In genomic region chr6:5086294-5086890, GRCh38 we compare ENCODE assay signal across 9 cellular contexts. TPM values are rescaled to one million over a fixed set of nuclear protein-coding genes. Genes with fewer than 3 reads are reported as not detected.
A peak's percentile ranks its signal among the peaks of the same experiment; 100 is the strongest.
DNase-seq lines count a peak whose midpoint lies in the region; ATAC-seq and TF ChIP-seq lines count a peak whose summit lies in the region.
"Had no signal": no experiment of that assay in that cellular context is flagged by ENCODE, and none has a peak within 500 bp of the region (broad histone marks: within the 10 kb centered on the region; RNA-seq: fewer than 3 reads in every experiment).

No MANE protein-coding gene starts in this region.

- peaks cover 11 to 12% of the 10 kb centered on the region in 2 experiments for H3K4me1 Mint-ChIP-seq in H9
- H3K4me1 Mint-ChIP-seq in brain: peaks cover 8% of the 10 kb centered on the region
- H3K4me1 Mint-ChIP-seq in activated CD8-positive, alpha-beta T cell treated with anti-CD3 and anti-CD28 coated beads for 36 hours (ENCODE audit: low read depth): peaks cover 4% of the 10 kb centered on the region

- H3K9ac ChIP-seq in H9 (ENCODE audit: extremely low read depth, insufficient read length, low read length) (no peak overlapping the region), skeletal muscle tissue (ENCODE audit: low read depth in 1 of 3, low read length in 3 of 3) (peak overlapping the region in 1 of 3 donors; percentile 76)
- H3K9ac ChIP-seq: KMS-11 had no signal

- H3K56ac ChIP-seq in H9 (ENCODE audit: insufficient read length, low read depth, low read length): no peak overlapping the region

- no peaks in the 10 kb centered on the region for H3K79me1 ChIP-seq in H9 (ENCODE audit: insufficient read depth, low read depth, low read length, poor library complexity, severe bottlenecking)

- no peak overlapping the region for H2BK15ac ChIP-seq in H9 (ENCODE audit: low read depth, low read length)

- H4K20me1 ChIP-seq in H9 (ENCODE audit: control insufficient read depth, insufficient read depth, insufficient read length): no peaks in the 10 kb centered on the region

- H2BK12ac ChIP-seq in H9 (ENCODE audit: insufficient read length, low read depth, low read length): no peak overlapping the region

- H3K27ac ChIP-seq in H9 (ENCODE audit: insufficient read length, low read depth, low read length) (no peak overlapping the region), layer of hippocampus (ENCODE audit: low read depth, low read length) (peak overlapping the region; percentile 46), skeletal muscle tissue (ENCODE audit: low read depth, low read length) (no peak overlapping the region)
- H3K27ac ChIP-seq: KMS-11 had no signal

- H2AK5ac ChIP-seq in H9 (ENCODE audit: insufficient read length, low read length): no peak overlapping the region

- peak overlapping the region; percentile 43 to 80 (median 77) for H3K4me3 ChIP-seq in skeletal muscle tissue (ENCODE audit: low read length in 3 of 3)

- peaks cover 29% of the 10 kb centered on the region; the same call in 1 of the 2 replicates for H3K27me3 ChIP-seq in H9 (ENCODE audit: insufficient read depth, low read length)
- H3K27me3 ChIP-seq in layer of hippocampus (ENCODE audit: control insufficient read depth, insufficient read depth, low read length): peaks cover 3% of the 10 kb centered on the region
- peaks cover 4 to 26% (median 17%) of the 10 kb centered on the region in 3 donors for H3K27me3 ChIP-seq in skeletal muscle tissue (ENCODE audit: control insufficient read depth in 3 of 3, insufficient read depth in 3 of 3, low read length in 3 of 3)

- H2BK120ac ChIP-seq in H9 (ENCODE audit: low read depth, low read length, poor library complexity, severe bottlenecking): no peak overlapping the region

- H3K4me2 ChIP-seq in H9 (ENCODE audit: insufficient read depth, insufficient read length, low read length): peak overlapping the region; percentile 62
- H3K4me2 ChIP-seq: KMS-11 had no signal

- no peak overlapping the region for H4K8ac ChIP-seq in H9 (replicated peaks; ENCODE audit: insufficient read length, low read depth, low read length)

- no peak overlapping the region for H2BK5ac ChIP-seq in H9 (ENCODE audit: insufficient read length, low read length)

- no peaks in the 10 kb centered on the region for H3K36me3 ChIP-seq in skeletal muscle tissue (ENCODE audit: control insufficient read depth in 3 of 3, insufficient read depth in 3 of 3, low read length in 3 of 3)

- intact Hi-C loops in activated CD8-positive, alpha-beta T cell treated with anti-CD3 and anti-CD28 coated beads for 36 hours (cut with micrococcal nuclease): no loop called here

- no peak overlapping the region for H4K91ac ChIP-seq in H9 (ENCODE audit: insufficient read length, low read depth, low read length)

- no peak overlapping the region for H2AFZ ChIP-seq in H9 (ENCODE audit: low read length)

- TF ChIP-seq CTCF in H9 (conservative IDR thresholded peaks at IDR 0.05) (no peak), brain (conservative IDR thresholded peaks at IDR 0.05) (no peak)
- TF ChIP-seq CTCF in activated CD8-positive, alpha-beta T cell treated with anti-CD3 and anti-CD28 coated beads for 36 hours (IDR thresholded peaks at IDR 0.05): no peak

- POLR2A ChIA-PET in activated CD8-positive, alpha-beta T cell treated with anti-CD3 and anti-CD28 coated beads for 36 hours (lab: Charles Lee): no interaction called here

- CTCF ChIA-PET in activated CD8-positive, alpha-beta T cell treated with anti-CD3 and anti-CD28 coated beads for 36 hours (lab: Charles Lee): interaction anchor here (1.0 kb wide), 1 partner anchor 50 kb away, joined by 3 read pairs; no protein-coding TSS in a partner anchor

- H3K9me3 ChIP-seq in H9 (ENCODE audit: control insufficient read depth, low read depth, low read length) (no peaks in the 10 kb centered on the region), skeletal muscle tissue (ENCODE audit: control insufficient read depth in 3 of 3, low read length in 3 of 3) (no peaks in the 10 kb centered on the region)

- peaks cover 23% of the 10 kb centered on the region for H3K23me2 ChIP-seq in H9 (ENCODE audit: insufficient read length, low read depth, low read length, poor library complexity, severe bottlenecking)

- no peak overlapping the region for H3K27ac Mint-ChIP-seq in H9
- no peak overlapping the region for H3K27ac Mint-ChIP-seq in brain
- no peak overlapping the region for H3K27ac Mint-ChIP-seq in activated CD8-positive, alpha-beta T cell treated with anti-CD3 and anti-CD28 coated beads for 36 hours

- no peak overlapping the region for H3T11ph ChIP-seq in H9 (ENCODE audit: low read length)

- H2BK20ac ChIP-seq in H9 (ENCODE audit: low read depth, low read length, poor library complexity, severe bottlenecking): no peak overlapping the region

- ATAC-seq in activated CD8-positive, alpha-beta T cell treated with anti-CD3 and anti-CD28 coated beads for 36 hours: no peak

- peaks cover 0 to 4% (median 0%) of the 10 kb centered on the region in 3 experiments; a peak in 1 of 7 replicates for H3K36me3 Mint-ChIP-seq in H9 (ENCODE audit: insufficient read depth in 1 of 3, low read depth in 3 of 3)
- H3K36me3 Mint-ChIP-seq in brain: no peaks in the 10 kb centered on the region
- no peaks in the 10 kb centered on the region for H3K36me3 Mint-ChIP-seq in activated CD8-positive, alpha-beta T cell treated with anti-CD3 and anti-CD28 coated beads for 36 hours (ENCODE audit: low read depth)

- no peaks in the 10 kb centered on the region for H3K79me2 ChIP-seq in H9 (ENCODE audit: insufficient read depth, low read length)

- H3K4me1 ChIP-seq in H9 (ENCODE audit: insufficient read depth, low read length): no peaks in the 10 kb centered on the region
- H3K4me1 ChIP-seq in skeletal muscle tissue (ENCODE audit: control insufficient read depth in 3 of 3, insufficient read depth in 3 of 3, low read length in 3 of 3): peaks cover 7 to 19% (median 11%) of the 10 kb centered on the region in 3 donors

- H4K5ac ChIP-seq in H9 (ENCODE audit: insufficient read length, low read depth, low read length): no peak overlapping the region

- H3K9me3 Mint-ChIP-seq in H9: peaks cover 2 to 8% of the 10 kb centered on the region in 2 experiments; a peak in 2 of 5 replicates
- no peaks in the 10 kb centered on the region for H3K9me3 Mint-ChIP-seq in brain
- H3K9me3 Mint-ChIP-seq in activated CD8-positive, alpha-beta T cell treated with anti-CD3 and anti-CD28 coated beads for 36 hours: no peaks in the 10 kb centered on the region

- peak overlapping the region; percentile 78 for H3K14ac ChIP-seq in H9 (ENCODE audit: insufficient read depth, low read length)

- no peak overlapping the region for H3K18ac ChIP-seq in H9 (ENCODE audit: insufficient read length, low read depth, low read length)

- no CpG with 5 or more reads among the region's 56 CpGs for WGBS in H9 (ENCODE audit: extremely low coverage, insufficient read length, low lambda C conversion rate)

- DNase-seq in H9 (peak; percentile 59), NOMO-1 (lab: John Stamatoyannopoulos, UW; ENCODE audit: unreplicated experiment in 2 of 2) (no peak), HCEC 1CT (no peak)
- DNase-seq in stimulated activated CD4-positive, alpha-beta T cell treated with anti-CD3 and anti-CD28 coated beads, Interleukin-12 subunit alpha, Interleukin-12 subunit beta, amount 100 ng/mL, for 4 hours: no peak
- no peak for DNase-seq in activated CD8-positive, alpha-beta T cell treated with anti-CD3 and anti-CD28 coated beads for 36 hours

- H3K4ac ChIP-seq in H9 (ENCODE audit: low read depth, low read length): no peak overlapping the region

- H3K4me3 Mint-ChIP-seq in H9: peak overlapping the region; percentile 41 to 62
- peak overlapping the region in 4 of 5 experiments; percentile 16 to 65 (median 49) for H3K4me3 Mint-ChIP-seq in brain
- no peak overlapping the region for H3K4me3 Mint-ChIP-seq in activated CD8-positive, alpha-beta T cell treated with anti-CD3 and anti-CD28 coated beads for 36 hours

- H3K23ac ChIP-seq in H9 (ENCODE audit: insufficient read length, low read depth, low read length): no peak overlapping the region

- H3K27me3 Mint-ChIP-seq in H9 (ENCODE audit: low read depth) (peaks cover 87% of the 10 kb centered on the region), brain (peaks cover 48% of the 10 kb centered on the region)
- peaks cover 44% of the 10 kb centered on the region for H3K27me3 Mint-ChIP-seq in activated CD8-positive, alpha-beta T cell treated with anti-CD3 and anti-CD28 coated beads for 36 hours

RNA-seq across cellular contexts. Expression of gene PPP1R3G, which starts 1.3 kb away (rescaled TPM):
- total RNA-seq in H9 (2021) (not detected in 2 replicates), skeletal muscle tissue (2.1 TPM)
- 1.1 TPM for polyA plus RNA-seq in brain (ENCODE audit: insufficient read depth, low read depth, low replicate concordance)
- under 1 TPM; 0.14 to 0.16 TPM for total RNA-seq in activated CD8-positive, alpha-beta T cell treated with anti-CD3 and anti-CD28 coated beads for 36 hours
